In the genomic region with DNA sequence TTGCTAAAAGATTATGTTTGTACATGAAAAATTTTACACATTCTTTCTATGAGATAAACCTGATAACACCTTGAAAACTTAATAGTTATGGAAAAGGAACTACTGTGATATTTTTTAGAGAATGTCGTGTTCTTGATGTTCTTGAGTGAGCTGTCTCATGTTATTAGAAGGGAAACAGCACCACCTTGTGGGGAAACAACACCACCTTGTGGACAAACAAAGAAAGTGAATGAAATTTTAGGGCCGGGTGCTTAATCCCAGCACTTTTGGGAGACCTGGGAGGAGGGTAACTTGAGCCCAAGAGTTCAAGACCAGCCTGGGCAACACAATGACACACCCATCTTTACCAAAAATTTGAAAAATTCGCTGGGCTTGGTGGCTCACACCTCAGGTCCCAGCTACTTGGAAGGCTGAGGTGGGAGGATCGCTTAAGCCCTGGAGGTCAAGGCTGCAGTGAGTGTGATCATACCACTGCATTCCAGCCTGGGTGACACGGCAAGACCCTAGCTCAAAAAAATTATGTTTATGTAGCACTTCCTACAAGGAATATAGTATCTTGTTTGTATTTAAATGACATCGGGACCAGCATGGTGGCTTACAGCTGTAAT, we compare ENCODE assay signal across 8 cellular contexts. TPM values are rescaled to one million over a fixed set of nuclear protein-coding genes. Genes with fewer than 3 reads are reported as not detected.
A peak's percentile ranks its signal among the peaks of the same experiment; 100 is the strongest.
DNase-seq lines count a peak whose midpoint lies in the region; ATAC-seq, FAIRE-seq and TF ChIP-seq lines count a peak whose summit lies in the region.
"Not testable (repeated sequence)": the region's sequence is repeated elsewhere in the genome, so short reads cannot be mapped to it uniquely, and the experiment has no call there.

No MANE protein-coding gene starts in this region.

- not testable (repeated sequence) for H3K9ac ChIP-seq in keratinocyte (ENCODE audit: control insufficient read depth, extremely low read depth, insufficient read depth, low read length)

- ATAC-seq in HG02798 (IDR thresholded peaks at IDR 0.05; ENCODE audit: poor library complexity, unreplicated experiment) = peak; percentile 72

- not testable (repeated sequence) for H3K4me1 ChIP-seq in keratinocyte (ENCODE audit: control insufficient read depth, extremely low read depth, insufficient read depth, low read length)

- not testable (repeated sequence) for H3K27ac ChIP-seq in AG04450 (ENCODE audit: low read depth, low read length); dorsolateral prefrontal cortex; keratinocyte (ENCODE audit: control insufficient read depth, insufficient read depth, low read length)

- not testable (repeated sequence) for H3K9me3 ChIP-seq in AG04450 (ENCODE audit: control insufficient read depth, insufficient read depth, low read length); keratinocyte (ENCODE audit: control insufficient read depth, low read depth, low read length)

- not testable (repeated sequence) for H2AFZ ChIP-seq in keratinocyte (ENCODE audit: control insufficient read depth, low read length)

- TF ChIP-seq POLR2A in NB4 (IDR thresholded peaks at IDR 0.05; ENCODE audit: extremely low read depth, insufficient read length) = not testable (repeated sequence)

- POLR2A ChIA-PET in AG04450 (lab: Yijun Ruan, JAX) = not testable (repeated sequence)

- not testable (repeated sequence) for H3K4me3 ChIP-seq in AG04450 (ENCODE audit: low read depth, low read length); NB4 (ENCODE audit: low read depth, low read length); dorsolateral prefrontal cortex; keratinocyte (ENCODE audit: control insufficient read depth in 2 of 3, extremely low read depth in 1 of 3, insufficient read depth in 2 of 3, low read depth in 1 of 3, low read length in 3 of 3); skeletal muscle cell (ENCODE audit: low read depth, low read length)

- FAIRE-seq in GM18507 (lab: Jason Lieb, UNC) = peak; percentile 46
- not testable (repeated sequence) for FAIRE-seq in keratinocyte (lab: Jason Lieb, UNC)

- intact Hi-C loops in dorsolateral prefrontal cortex (cut with DNase I) = not testable (repeated sequence)

- CTCF ChIA-PET in AG04450 (lab: Charles Lee) = interaction anchor here (1.0 to 1.4 kb wide), 3 partner anchors 34 to 899 kb away, joined by 3 to 4 read pairs (median 3); no protein-coding TSS in a partner anchor

- H4K20me1 ChIP-seq in keratinocyte (ENCODE audit: control insufficient read depth, extremely low read depth, insufficient read depth, low read length) = not testable (repeated sequence)

- not testable (repeated sequence) for H3K9me1 ChIP-seq in keratinocyte (ENCODE audit: control insufficient read depth, extremely low read depth, insufficient read depth, low read length)

- not testable (repeated sequence) for H3K36me3 ChIP-seq in keratinocyte (ENCODE audit: control insufficient read depth in 2 of 2, extremely low read depth in 1 of 2, insufficient read depth in 2 of 2, low read length in 2 of 2)

- dilution Hi-C loops in keratinocyte (cut with MboI; ENCODE audit: extremely low pct_ligation_motif_present, low sequenced_read_pairs) = not testable (repeated sequence)

- H3K4me2 ChIP-seq in keratinocyte (ENCODE audit: control insufficient read depth, extremely low read depth, insufficient read depth, low read depth, low read length) = not testable (repeated sequence)

- TF ChIP-seq CTCF in AG04450 (IDR thresholded peaks at IDR 0.05; ENCODE audit: low read depth, low read length) (peak; percentile 76), NB4 (IDR thresholded peaks at IDR 0.05; ENCODE audit: low read depth, low read length) (peak; percentile 51), dorsolateral prefrontal cortex (IDR thresholded peaks at IDR 0.05 in 54 of 56, conservative IDR thresholded peaks at IDR 0.05 in 2 of 56; ENCODE audit: low read depth in 1 of 56, partially characterized antibody in 56 of 56) (peak; percentile 44 to 86 (median 75)), keratinocyte (optimal IDR thresholded peaks at IDR 0.05 in 1 of 3, IDR thresholded peaks at IDR 0.05 in 1 of 3, conservative IDR thresholded peaks at IDR 0.05 in 1 of 3; ENCODE audit: extremely low read depth in 1 of 3, insufficient read depth in 2 of 3, low read length in 3 of 3) (peak; percentile 33 to 55 (median 51))

- not testable (repeated sequence) for H3K79me2 ChIP-seq in keratinocyte (ENCODE audit: control insufficient read depth, insufficient read depth, low read length)

- not testable (repeated sequence) for H3K27me3 ChIP-seq in AG04450 (ENCODE audit: control insufficient read depth, insufficient read depth, low read length); dorsolateral prefrontal cortex; keratinocyte (ENCODE audit: control insufficient read depth, extremely low read depth, insufficient read depth, low read length)

- DNase-seq in AG04450 (ENCODE audit: low read depth, low spot score) = peak; percentile 33
- DNase-seq in GM18507 (ENCODE audit: extremely low spot score, insufficient read length, low read depth) = peak; percentile 1
- peak; percentile 71 for DNase-seq in NB4 (ENCODE audit: low read depth)
- peak; percentile 2 to 6 for DNase-seq in activated CD8-positive, alpha-beta memory T cell treated with anti-CD3 and anti-CD28 coated beads for 4 hours (ENCODE audit: low read depth in 2 of 2)
- DNase-seq in dorsolateral prefrontal cortex = peak in 5 of 10 donors; percentile 16 to 69 (median 34)
- peak; percentile 19 for DNase-seq in keratinocyte (ENCODE audit: low read depth, low spot score)
- DNase-seq in skeletal muscle cell (ENCODE audit: low read depth) = peak; percentile 27

RNA-seq across cellular contexts. Expression of gene FRG1, which starts 36.1 kb away (rescaled TPM):
- polyA plus RNA-seq in AG04450 (2011; rRNA removed) = 16.7 and 26.3 TPM in 2 replicates
- 5.4 and 7.5 TPM in 2 replicates for polyA minus RNA-seq in AG04450 (2011; rRNA and poly(A)+ RNA removed)
- 10 to 100 TPM; 19.1 to 51.8 (median 33.1) TPM for total RNA-seq in dorsolateral prefrontal cortex
- polyA plus RNA-seq in keratinocyte = 10.4 to 19.8 TPM (median 18.8 TPM) in 3 replicates
- 84.6 TPM for polyA plus RNA-seq in keratinocyte (2011; ENCODE audit: low read depth)
- polyA plus RNA-seq in keratinocyte (2011; cell fraction: cytosol; rRNA removed) = 16.2 and 19.8 TPM in 2 replicates
- polyA plus RNA-seq in keratinocyte (2011; cell fraction: nucleus; rRNA removed) = 10.1 and 19.2 TPM in 2 replicates
- 33.6 and 38.2 TPM in 2 replicates for polyA plus RNA-seq in keratinocyte (2012; ENCODE audit: low replicate concordance)
- polyA minus RNA-seq in keratinocyte = 0.49 to 4.7 TPM (median 2.6 TPM) in 3 replicates
- polyA minus RNA-seq in keratinocyte (2011; cell fraction: cytosol; rRNA and poly(A)+ RNA removed) = 15.0 TPM
- 0.84 and 5.3 TPM in 2 replicates for polyA minus RNA-seq in keratinocyte (2011; cell fraction: nucleus; rRNA and poly(A)+ RNA removed)
